In the genomic region with DNA sequence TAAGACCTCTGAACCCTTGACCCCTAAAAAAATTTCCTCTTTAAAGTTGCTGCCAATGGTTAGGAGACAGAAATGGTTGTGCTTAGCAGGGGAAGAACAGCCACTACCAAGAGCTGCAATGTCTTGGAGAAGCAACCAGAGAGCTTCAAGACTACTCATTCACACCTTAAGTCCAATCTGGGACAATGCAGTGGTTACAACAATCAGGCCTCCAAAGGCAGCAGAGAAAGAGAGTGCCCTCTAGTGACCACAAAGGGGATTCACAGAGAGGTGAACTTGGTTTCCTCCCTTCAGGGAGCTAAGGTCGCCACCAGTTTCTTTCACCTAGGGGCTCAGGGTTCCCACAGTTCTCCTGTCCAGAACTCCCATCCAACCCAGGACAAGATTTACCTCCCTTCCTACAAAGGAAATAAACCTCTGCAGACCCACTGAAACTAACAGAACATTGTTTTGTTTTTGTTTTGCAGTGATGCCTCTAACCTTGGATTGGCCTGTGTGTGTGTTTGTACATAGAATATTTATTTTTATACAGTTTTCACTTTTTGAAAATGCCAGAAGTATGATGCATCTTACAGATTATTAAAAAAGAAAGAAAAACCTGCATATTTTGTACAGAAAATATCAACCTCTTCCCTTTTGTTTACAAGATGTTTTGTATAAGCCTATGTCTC, we compare ENCODE assay signal across 8 cellular contexts.
DNase-seq lines count a peak whose midpoint lies in the region; ATAC-seq and TF ChIP-seq lines count a peak whose summit lies in the region.

No MANE protein-coding gene starts in this region.

- no peaks in the 10 kb centered on the region for H3K4me1 ChIP-seq in DND-41 (ENCODE audit: insufficient read depth, low read length)

- H3K27me3 ChIP-seq in DND-41 (ENCODE audit: insufficient read depth, low read length, poor library complexity): peaks cover 23% of the 10 kb centered on the region

- H3K36me3 ChIP-seq in DND-41 (ENCODE audit: insufficient read depth, low read length): no peaks in the 10 kb centered on the region

- peak; percentile 33 for DNase-seq in DND-41
- DNase-seq in NCI-H1694 (lab: John Stamatoyannopoulos, UW): peak; percentile 21
- DNase-seq in glomerular visceral epithelial cell (ENCODE audit: extremely low spot score): peak; percentile 43
- DNase-seq in skeletal muscle cell (ENCODE audit: low read depth): peak; percentile 11
- no peak for DNase-seq in OCI-M2 (lab: John Stamatoyannopoulos, UW; ENCODE audit: unreplicated experiment)

- H3K9me3 ChIP-seq in DND-41 (ENCODE audit: insufficient read depth, low read length, severe bottlenecking): no peaks in the 10 kb centered on the region

- H3K4me2 ChIP-seq in DND-41 (ENCODE audit: insufficient read depth, low read length): no peak overlapping the region

- no peak overlapping the region for H3K27ac ChIP-seq in DND-41 (ENCODE audit: low read length)

- peak; percentile 84 for TF ChIP-seq CTCF in DND-41 (IDR thresholded peaks at IDR 0.05; ENCODE audit: borderline replicate concordance, extremely low read depth, low read length, poor library complexity, severe bottlenecking)
- peak; percentile 78 for TF ChIP-seq CTCF in WI38 (IDR thresholded peaks at IDR 0.05; ENCODE audit: low read depth, low read length)

- H3K4me3 ChIP-seq in DND-41 (ENCODE audit: low read depth in 1 of 2, low read length in 2 of 2): no peak overlapping the region
- H3K4me3 ChIP-seq in WI38 (ENCODE audit: low read depth, low read length): no peak overlapping the region
- H3K4me3 ChIP-seq in skeletal muscle cell (ENCODE audit: low read depth, low read length): no peak overlapping the region

- H3K9ac ChIP-seq in DND-41 (ENCODE audit: low read depth, low read length): no peak overlapping the region

- peak; percentile 80 for ATAC-seq in DND-41 (ENCODE audit: insufficient read depth, low read depth)
- ATAC-seq in GM21717 (IDR thresholded peaks at IDR 0.05; ENCODE audit: unreplicated experiment): peak; percentile 51
- no peak for ATAC-seq in HG03159 (IDR thresholded peaks at IDR 0.05; ENCODE audit: unreplicated experiment)

- no peaks in the 10 kb centered on the region; the same call in 1 of the 2 replicates for H4K20me1 ChIP-seq in DND-41 (ENCODE audit: insufficient read depth, low read length)

- H3K79me2 ChIP-seq in DND-41 (ENCODE audit: insufficient read depth, low read length): no peaks in the 10 kb centered on the region

- no peak overlapping the region for H2AFZ ChIP-seq in DND-41 (ENCODE audit: low read depth, low read length)
